Comparison of ENCODE assay signal across 1 cellular context in genomic region chr7:137772748-137773147, GRCh38.
TF ChIP-seq lines count a peak whose summit lies in the region.

No MANE protein-coding gene starts in this region.

TF ChIP-seq in GM12878, 131 proteins besides CTCF, POLR2A, EP300 and RAD21 (continued from another document):
- TF ChIP-seq CUX1 (IDR thresholded peaks at IDR 0.05; ENCODE audit: insufficient replicate concordance, low read depth, low read length) (no peak), NR2C1 (IDR thresholded peaks at IDR 0.05) (no peak), ZNF622 (IDR thresholded peaks at IDR 0.05) (no peak), USF2 (IDR thresholded peaks at IDR 0.05; ENCODE audit: borderline replicate concordance, low read depth, low read length) (no peak), CHD1 (IDR thresholded peaks at IDR 0.05; ENCODE audit: low read depth, low read length) (no peak), FOS (IDR thresholded peaks at IDR 0.05; ENCODE audit: borderline replicate concordance, extremely low read depth, insufficient read length) (no peak), ZBTB33 (IDR thresholded peaks at IDR 0.05) (no peak), ZBTB4 (CRISPR knock-in tag; IDR thresholded peaks at IDR 0.05) (no peak), BCL11A (IDR thresholded peaks at IDR 0.05; ENCODE audit: low read depth, low read length) (no peak), RUNX3 (IDR thresholded peaks at IDR 0.05; ENCODE audit: low read length) (no peak), BMI1 (IDR thresholded peaks at IDR 0.05; ENCODE audit: borderline replicate concordance) (no peak), ZNF217 (IDR thresholded peaks at IDR 0.05) (no peak)
- TF ChIP-seq, protein P1, sequence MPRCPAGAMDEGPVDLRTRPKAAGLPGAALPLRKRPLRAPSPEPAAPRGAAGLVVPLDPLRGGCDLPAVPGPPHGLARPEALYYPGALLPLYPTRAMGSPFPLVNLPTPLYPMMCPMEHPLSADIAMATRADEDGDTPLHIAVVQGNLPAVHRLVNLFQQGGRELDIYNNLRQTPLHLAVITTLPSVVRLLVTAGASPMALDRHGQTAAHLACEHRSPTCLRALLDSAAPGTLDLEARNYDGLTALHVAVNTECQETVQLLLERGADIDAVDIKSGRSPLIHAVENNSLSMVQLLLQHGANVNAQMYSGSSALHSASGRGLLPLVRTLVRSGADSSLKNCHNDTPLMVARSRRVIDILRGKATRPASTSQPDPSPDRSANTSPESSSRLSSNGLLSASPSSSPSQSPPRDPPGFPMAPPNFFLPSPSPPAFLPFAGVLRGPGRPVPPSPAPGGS (IDR thresholded peaks at IDR 0.05; ENCODE audit: borderline replicate concordance, insufficient read depth, low read depth, low read length, poor library complexity, severe bottlenecking), result no peak
- TF ChIP-seq, protein P2, sequence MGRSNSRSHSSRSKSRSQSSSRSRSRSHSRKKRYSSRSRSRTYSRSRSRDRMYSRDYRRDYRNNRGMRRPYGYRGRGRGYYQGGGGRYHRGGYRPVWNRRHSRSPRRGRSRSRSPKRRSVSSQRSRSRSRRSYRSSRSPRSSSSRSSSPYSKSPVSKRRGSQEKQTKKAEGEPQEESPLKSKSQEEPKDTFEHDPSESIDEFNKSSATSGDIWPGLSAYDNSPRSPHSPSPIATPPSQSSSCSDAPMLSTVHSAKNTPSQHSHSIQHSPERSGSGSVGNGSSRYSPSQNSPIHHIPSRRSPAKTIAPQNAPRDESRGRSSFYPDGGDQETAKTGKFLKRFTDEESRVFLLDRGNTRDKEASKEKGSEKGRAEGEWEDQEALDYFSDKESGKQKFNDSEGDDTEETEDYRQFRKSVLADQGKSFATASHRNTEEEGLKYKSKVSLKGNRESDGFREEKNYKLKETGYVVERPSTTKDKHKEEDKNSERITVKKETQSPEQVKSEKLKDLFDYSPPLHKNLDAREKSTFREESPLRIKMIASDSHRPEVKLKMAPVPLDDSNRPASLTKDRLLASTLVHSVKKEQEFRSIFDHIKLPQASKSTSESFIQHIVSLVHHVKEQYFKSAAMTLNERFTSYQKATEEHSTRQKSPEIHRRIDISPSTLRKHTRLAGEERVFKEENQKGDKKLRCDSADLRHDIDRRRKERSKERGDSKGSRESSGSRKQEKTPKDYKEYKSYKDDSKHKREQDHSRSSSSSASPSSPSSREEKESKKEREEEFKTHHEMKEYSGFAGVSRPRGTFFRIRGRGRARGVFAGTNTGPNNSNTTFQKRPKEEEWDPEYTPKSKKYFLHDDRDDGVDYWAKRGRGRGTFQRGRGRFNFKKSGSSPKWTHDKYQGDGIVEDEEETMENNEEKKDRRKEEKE (IDR thresholded peaks at IDR 0.05), result no peak
